8 cellular contexts compared by ENCODE assay signal in the genomic region with DNA sequence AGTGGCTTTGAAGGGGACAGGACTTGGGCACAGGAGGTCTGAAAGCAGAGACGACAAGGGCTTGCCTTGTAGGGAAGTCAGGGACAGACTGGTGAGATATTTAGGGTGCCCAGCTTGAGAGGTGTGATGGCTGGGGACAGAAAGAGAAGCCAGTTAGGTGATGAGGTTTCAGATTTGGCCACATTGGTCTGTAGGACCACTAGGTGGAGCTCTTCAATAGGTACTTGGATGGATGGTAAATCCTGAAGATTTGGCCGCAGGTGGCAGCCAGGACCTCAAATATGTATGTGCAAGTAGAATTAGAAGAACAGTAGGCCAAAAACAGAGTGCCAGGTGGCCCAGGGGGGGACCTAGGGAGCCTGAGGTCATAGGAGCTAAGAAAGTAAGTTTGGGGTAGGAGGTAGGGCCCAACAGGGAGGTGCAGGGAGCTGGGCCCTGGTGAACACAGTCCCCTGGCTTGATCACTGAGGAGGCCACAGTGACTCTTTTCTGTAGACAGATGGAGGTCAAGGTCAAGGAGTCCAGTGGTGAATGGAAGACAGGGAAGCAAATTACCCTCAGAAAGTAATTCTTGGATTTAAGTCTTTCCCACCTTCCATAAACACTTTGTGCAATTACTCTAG. TPM values are rescaled to one million over a fixed set of nuclear protein-coding genes. Genes with fewer than 3 reads are reported as not detected.
A peak's percentile ranks its signal among the peaks of the same experiment; 100 is the strongest.
DNase-seq lines count a peak whose midpoint lies in the region; TF ChIP-seq lines count a peak whose summit lies in the region.
"Not testable (repeated sequence)": the region's sequence is repeated elsewhere in the genome, so short reads cannot be mapped to it uniquely, and the experiment has no call there.
"Had no signal": no experiment of that assay in that cellular context is flagged by ENCODE, and none has a peak within 500 bp of the region (broad histone marks: within the 10 kb centered on the region; RNA-seq: fewer than 3 reads in every experiment).

No MANE protein-coding gene starts in this region.

- not testable (repeated sequence) for H3K9ac ChIP-seq in OCI-LY3 (ENCODE audit: low read length); neural progenitor cell

- not testable (repeated sequence) for H3K4me1 Mint-ChIP-seq in activated CD4-positive, alpha-beta T cell treated with anti-CD3 and anti-CD28 coated beads, Interleukin-2, amount 10 ng/mL, durations not matched to agents 24 days and 14 days; neural progenitor cell

- not testable (repeated sequence) for H3K79me2 ChIP-seq in OCI-LY3 (ENCODE audit: low read length); hepatocyte; neural progenitor cell (ENCODE audit: low read depth)

- not testable (repeated sequence) for H2AFZ ChIP-seq in OCI-LY3 (ENCODE audit: low read depth, low read length); hepatocyte; neural progenitor cell (replicated peaks)

- not testable (repeated sequence) for H3K27me3 Mint-ChIP-seq in activated CD4-positive, alpha-beta T cell treated with anti-CD3 and anti-CD28 coated beads, Interleukin-2, amount 10 ng/mL, durations not matched to agents 24 days and 14 days; neural progenitor cell (ENCODE audit: insufficient read depth, low read depth)

- not testable (repeated sequence) for H3K4me3 ChIP-seq in BE2C (ENCODE audit: low read depth, low read length); OCI-LY3 (ENCODE audit: low read length); choroid plexus epithelial cell (ENCODE audit: low read depth, low read length); hepatocyte; neural progenitor cell

- not testable (repeated sequence) for H3K36me3 Mint-ChIP-seq in activated CD4-positive, alpha-beta T cell treated with anti-CD3 and anti-CD28 coated beads, Interleukin-2, amount 10 ng/mL, durations not matched to agents 24 days and 14 days (ENCODE audit: low read depth); neural progenitor cell

- H4K20me1 ChIP-seq in OCI-LY3 (ENCODE audit: insufficient read depth, low read length); hepatocyte (ENCODE audit: insufficient read depth, poor library complexity, severe bottlenecking); neural progenitor cell (ENCODE audit: low read depth): not testable (repeated sequence)

- H3K4me1 ChIP-seq in BE2C; OCI-LY3 (ENCODE audit: low read length); hepatocyte (ENCODE audit: insufficient read depth); neural progenitor cell: not testable (repeated sequence)

- 68% methylated on average over 2 of the region's 2 CpGs for WGBS in hepatocyte (ENCODE audit: low lambda C conversion rate, missing lambda C conversion rate)

- not testable (repeated sequence) for H3K27ac ChIP-seq in OCI-LY3 (ENCODE audit: low read length); hepatocyte; neural progenitor cell

- TF ChIP-seq CTCF in BE2C (IDR thresholded peaks at IDR 0.05; ENCODE audit: low read depth, low read length) (peak; percentile 22; the same call in 1 of the 2 replicates), GM12873 (IDR thresholded peaks at IDR 0.05; ENCODE audit: insufficient read depth, low read depth, low read length, missing control alignments) (peak; percentile 31), OCI-LY3 (IDR thresholded peaks at IDR 0.05; ENCODE audit: low read depth, low read length) (peak; percentile 27; the same call in 1 of the 2 replicates), choroid plexus epithelial cell (conservative IDR thresholded peaks at IDR 0.05; ENCODE audit: low read depth, low read length) (peak; percentile 35), hepatocyte (IDR thresholded peaks at IDR 0.05; ENCODE audit: poor library complexity) (peak; percentile 33), neural progenitor cell (IDR thresholded peaks at IDR 0.05) (peak; percentile 46)

- H3K9me3 ChIP-seq in BE2C; OCI-LY3 (ENCODE audit: insufficient read depth, low read length); hepatocyte (ENCODE audit: low read depth); neural progenitor cell (ENCODE audit: low read depth): not testable (repeated sequence)

- H3K36me3 ChIP-seq in BE2C; OCI-LY3 (replicated peaks; ENCODE audit: low read depth, low read length); hepatocyte (replicated peaks; ENCODE audit: insufficient read depth, low read depth); neural progenitor cell: not testable (repeated sequence)

- H3K4me3 Mint-ChIP-seq in activated CD4-positive, alpha-beta T cell treated with anti-CD3 and anti-CD28 coated beads, Interleukin-2, amount 10 ng/mL, durations not matched to agents 24 days and 14 days; neural progenitor cell: not testable (repeated sequence)

- not testable (repeated sequence) for H3K9me3 Mint-ChIP-seq in activated CD4-positive, alpha-beta T cell treated with anti-CD3 and anti-CD28 coated beads, Interleukin-2, amount 10 ng/mL, durations not matched to agents 24 days and 14 days; neural progenitor cell

- H3K27ac Mint-ChIP-seq in activated CD4-positive, alpha-beta T cell treated with anti-CD3 and anti-CD28 coated beads, Interleukin-2, amount 10 ng/mL, durations not matched to agents 24 days and 14 days; neural progenitor cell: not testable (repeated sequence)

- not testable (repeated sequence) for H3K27me3 ChIP-seq in BE2C; OCI-LY3 (ENCODE audit: low read depth, low read length); hepatocyte; neural progenitor cell

- not testable (repeated sequence) for H3K4me2 ChIP-seq in OCI-LY3 (ENCODE audit: low read length); hepatocyte; neural progenitor cell

- not testable (repeated sequence) for H3F3A ChIP-seq in neural progenitor cell (ENCODE audit: low read depth)

- H3K9me2 ChIP-seq in hepatocyte (replicated peaks; ENCODE audit: insufficient read depth) = not testable (repeated sequence)

- DNase-seq in BE2C; choroid plexus epithelial cell (ENCODE audit: low read depth); hepatocyte (ENCODE audit: low spot score); neural progenitor cell (ENCODE audit: low spot score): not testable (repeated sequence)
- DNase-seq in activated CD4-positive, alpha-beta T cell treated with anti-CD3 and anti-CD28 coated beads, Interleukin-2, amount 10 ng/mL, durations not matched to agents 24 days and 14 days = peak; percentile 57

- intact Hi-C loops in activated CD4-positive, alpha-beta T cell treated with anti-CD3 and anti-CD28 coated beads, Interleukin-2, amount 10 ng/mL, durations not matched to agents 24 days and 14 days (cut with micrococcal nuclease) = not testable (repeated sequence)

RNA-seq across cellular contexts. Expression of gene NOMO3, which starts 25.1 kb away (rescaled TPM):
- 105 TPM for polyA plus RNA-seq in BE2C (2012; ENCODE audit: insufficient read depth, insufficient read length, low read depth)
- 43.4 and 51.6 TPM in 2 replicates for total RNA-seq in activated CD4-positive, alpha-beta T cell treated with anti-CD3 and anti-CD28 coated beads, Interleukin-2, amount 10 ng/mL, durations not matched to agents 24 days and 14 days
- total RNA-seq in hepatocyte (10.1 and 10.3 TPM in 2 replicates), neural progenitor cell (ENCODE audit: low replicate concordance) (18.1 and 29.2 TPM in 2 replicates)
- polyA plus RNA-seq in hepatocyte = 14.9 and 17.0 TPM in 2 replicates

RNA-seq across cellular contexts. Expression of gene ABCC6, which starts 34.1 kb away (rescaled TPM):
- polyA plus RNA-seq in BE2C (2012; ENCODE audit: insufficient read depth, insufficient read length, low read depth) = 2.7 TPM
- total RNA-seq in activated CD4-positive, alpha-beta T cell treated with anti-CD3 and anti-CD28 coated beads, Interleukin-2, amount 10 ng/mL, durations not matched to agents 24 days and 14 days = not detected in 2 replicates
- total RNA-seq in hepatocyte (28.1 and 41.2 TPM in 2 replicates), neural progenitor cell (ENCODE audit: low replicate concordance) (0.79 and 2.4 TPM in 2 replicates)
- polyA plus RNA-seq in hepatocyte = 42.1 and 46.8 TPM in 2 replicates
- total RNA-seq: CD8-positive, alpha-beta memory T cell had no signal
